In the genomic region with DNA sequence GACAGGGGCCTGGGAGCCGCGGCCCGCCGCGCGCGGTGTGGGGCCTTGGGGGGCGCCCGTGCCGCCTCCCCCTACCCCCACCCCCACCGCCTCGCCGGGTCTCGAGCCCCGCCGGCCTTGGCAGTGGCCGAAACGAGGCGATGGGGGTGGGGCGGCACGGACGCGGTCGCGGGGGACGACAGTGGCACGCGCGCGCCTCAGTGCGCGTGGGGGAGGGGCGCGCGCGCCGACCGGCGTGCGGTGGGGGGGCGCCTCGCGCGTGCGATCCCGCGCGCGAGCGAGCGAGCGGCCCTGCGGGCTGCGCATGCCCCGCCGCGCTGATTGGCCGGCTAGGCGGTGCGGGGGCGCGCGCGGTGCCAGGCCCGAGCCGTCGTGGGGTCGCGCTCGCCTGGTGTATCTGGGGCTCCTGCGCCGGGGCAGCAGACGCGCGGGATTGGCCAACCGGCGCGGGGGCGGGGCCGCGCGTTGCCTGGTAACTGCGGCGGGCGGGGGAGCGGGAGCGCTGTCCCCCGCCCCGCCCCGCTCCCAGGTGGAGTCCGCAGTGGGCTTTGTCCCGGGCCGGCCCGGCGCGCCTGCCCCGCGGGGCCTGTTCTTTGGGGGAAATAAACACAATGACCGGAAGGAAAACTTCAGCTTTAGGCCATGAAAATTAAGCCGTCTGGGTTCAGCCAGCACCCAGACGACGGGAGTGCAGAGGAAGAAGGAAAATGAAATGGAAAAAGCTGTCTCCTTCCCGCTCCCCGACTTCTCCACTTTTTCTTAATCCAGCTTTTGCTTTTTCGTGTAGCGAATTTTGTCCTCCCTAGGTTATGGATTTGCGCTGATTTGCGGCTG, we compare ENCODE assay signal across 8 cellular contexts. TPM values are rescaled to one million over a fixed set of nuclear protein-coding genes. Genes with fewer than 3 reads are reported as not detected.
DNase-seq lines count a peak whose midpoint lies in the region; ATAC-seq and TF ChIP-seq lines count a peak whose summit lies in the region.

No MANE protein-coding gene starts in this region.

- DNase-seq in AG09319 (ENCODE audit: extremely low read depth, low read depth) (peak; percentile 83), NCI-H345 treated with DMSO at 0.1 percent for 48 hours (lab: John Stamatoyannopoulos, UW; ENCODE audit: unreplicated experiment) (peak; percentile 91), cerebellar nuclear complex (lab: John Stamatoyannopoulos, UW) (peak; percentile 36 to 78), kidney epithelial cell (ENCODE audit: low read depth) (peak; percentile 71)
- peak; percentile 79 to 88 for DNase-seq in activated CD4-positive, alpha-beta T cell treated with anti-CD3 and anti-CD28 coated beads for 24 hours (ENCODE audit: low read depth in 2 of 2)
- peak; percentile 81 to 85 for DNase-seq in stimulated activated CD4-positive, alpha-beta T cell treated with anti-CD3 and anti-CD28 coated beads, Interleukin-15, amount 100 ng/mL, for 1 hour (ENCODE audit: low read depth in 1 of 2, low spot score in 1 of 2)

- peak overlapping the region; percentile 85 for H3K4me3 ChIP-seq in kidney epithelial cell (ENCODE audit: low read depth, low read length)

- ATAC-seq in GM19035 (IDR thresholded peaks at IDR 0.05; ENCODE audit: unreplicated experiment), result peak; percentile 58
- ATAC-seq in HG03280 (IDR thresholded peaks at IDR 0.05; ENCODE audit: unreplicated experiment), result peak; percentile 57

- no peaks in the 10 kb centered on the region for H3K36me3 ChIP-seq in kidney epithelial cell (ENCODE audit: control insufficient read depth, insufficient read depth, low read length)

- TF ChIP-seq CTCF in AG09319 (IDR thresholded peaks at IDR 0.05; ENCODE audit: low read depth, low read length), result no peak
- no peak for TF ChIP-seq CTCF in kidney epithelial cell (IDR thresholded peaks at IDR 0.05; ENCODE audit: insufficient read depth, low read length, poor library complexity, severe bottlenecking)

- H3K27me3 ChIP-seq in kidney epithelial cell (ENCODE audit: control insufficient read depth, insufficient read depth, low read length), result no peaks in the 10 kb centered on the region

RNA-seq across cellular contexts. Expression of gene GTF2I, which starts 0.9 kb away (rescaled TPM):
- 127 and 129 TPM in 2 replicates for total RNA-seq in kidney epithelial cell

Comparison
In these comparisons a context has a peak if more than half of its experiments do, and no peak if none do; other contexts are left out.
1. Peak in every context shown above with its lines: DNase-seq, ATAC-seq and H3K4me3 ChIP-seq.